14 cellular contexts compared by ENCODE assay signal in genomic region chr15:60070838-60071493, GRCh38.
DNase-seq lines count a peak whose midpoint lies in the region; ATAC-seq, FAIRE-seq and TF ChIP-seq lines count a peak whose summit lies in the region.
"Had no signal": no experiment of that assay in that cellular context is flagged by ENCODE, and none has a peak within 500 bp of the region (broad histone marks: within the 10 kb centered on the region; RNA-seq: fewer than 3 reads in every experiment).

No MANE protein-coding gene starts in this region.

- intact Hi-C loops in Right ventricle myocardium inferior (cut with DNase I) = no loop called here

- ATAC-seq in Right ventricle myocardium inferior (no peak), HG02840 (IDR thresholded peaks at IDR 0.05; ENCODE audit: low FRiP score, unreplicated experiment) (no peak)
- ATAC-seq: activated naive CD8-positive, alpha-beta T cell treated with anti-CD3 and anti-CD28 coated beads, Interleukin-2, amount 50 U/mL, for 24 hours; naive thymus-derived CD8-positive, alpha-beta T cell; stimulated activated effector memory CD8-positive, alpha-beta T cell treated with anti-CD3 and anti-CD28 coated beads, Interleukin-12 subunit alpha, Interleukin-12 subunit beta, amount 100 ng/mL, for 72 hours had no signal

- TF ChIP-seq CTCF in fibroblast of villous mesenchyme (IDR thresholded peaks at IDR 0.05; ENCODE audit: insufficient read depth, low read depth, low read length) = no peak

- peaks cover 3% of the 10 kb centered on the region for H3K27me3 ChIP-seq in adipocyte (replicated peaks; ENCODE audit: control insufficient read depth, insufficient read depth, low read length)

- no peaks in the 10 kb centered on the region for H3K36me3 ChIP-seq in adipocyte (ENCODE audit: control insufficient read depth, insufficient read depth, low read length, severe bottlenecking)

- FAIRE-seq in urothelium cell line (lab: Jason Lieb, UNC) = no peak
- FAIRE-seq: islet of Langerhans had no signal

- peaks cover 14% of the 10 kb centered on the region for H3K4me1 ChIP-seq in adipocyte (ENCODE audit: control insufficient read depth, insufficient read depth, low read length)

- H3K4me3 ChIP-seq in adipocyte (ENCODE audit: low read length) = no peak overlapping the region
- H3K4me3 ChIP-seq in fibroblast of villous mesenchyme (ENCODE audit: low read depth, low read length) = no peak overlapping the region

- H3K9me3 ChIP-seq in adipocyte (ENCODE audit: control insufficient read depth, low read length) = no peaks in the 10 kb centered on the region

- peak; percentile 15 for DNase-seq in DMS53 (lab: John Stamatoyannopoulos, UW)
- DNase-seq in DMS53 treated with DMSO at 0.1 percent for 48 hours (lab: John Stamatoyannopoulos, UW; ENCODE audit: unreplicated experiment) = no peak
- DNase-seq in adipocyte (ENCODE audit: low read depth) = peak; percentile 85
- DNase-seq in fibroblast of villous mesenchyme (ENCODE audit: low read depth) = peak; percentile 36
- DNase-seq in urothelium cell line (ENCODE audit: low spot score) = peak; percentile 43
- no peak for DNase-seq in Right ventricle myocardium inferior (ENCODE audit: missing footprints)
- no peak for DNase-seq in activated CD8-positive, alpha-beta memory T cell treated with anti-CD3 and anti-CD28 coated beads, Interleukin-2, amount 50 U/mL, for 4 hours
- DNase-seq: activated CD4-positive, alpha-beta memory T cell treated with anti-CD3 and anti-CD28 coated beads for 36 hours; activated naive CD8-positive, alpha-beta T cell treated with anti-CD3 and anti-CD28 coated beads, Interleukin-2, amount 50 U/mL, for 24 hours; naive thymus-derived CD8-positive, alpha-beta T cell; NCI-H526 had no signal

- no peak overlapping the region for H3K9ac ChIP-seq in adipocyte (ENCODE audit: low read length)

Comparison
In these comparisons a context has a peak if more than half of its experiments do, and no peak if none do; other contexts are left out.
1. DNase-seq: peak in DMS53 (single experiment), adipocyte (single experiment), fibroblast of villous mesenchyme (single experiment) and urothelium cell line (single experiment); none in DMS53 treated with DMSO at 0.1 percent for 48 hours (single experiment), Right ventricle myocardium inferior (single experiment) and activated CD8-positive, alpha-beta memory T cell treated with anti-CD3 and anti-CD28 coated beads, Interleukin-2, amount 50 U/mL, for 4 hours (single experiment).